ENCODE assay signal across 26 cellular contexts in genomic region chr13:104297075-104297474, GRCh38.
"Had no signal": no experiment of that assay in that cellular context is flagged by ENCODE, and none has a peak within 500 bp of the region (broad histone marks: within the 10 kb centered on the region; RNA-seq: fewer than 3 reads in every experiment).

No MANE protein-coding gene starts in this region.

- H3K36me3 Mint-ChIP-seq: activated CD4-positive, alpha-beta memory T cell treated with anti-CD3 and anti-CD28 coated beads for 36 hours; activated naive CD4-positive, alpha-beta T cell treated with anti-CD3 and anti-CD28 coated beads, Interleukin-2, amount 10 ng/mL, durations not matched to agents 7 days and 5 days; activated naive CD8-positive, alpha-beta T cell treated with anti-CD3 and anti-CD28 coated beads, Interleukin-2, amount 10 ng/mL, durations not matched to agents 7 days and 5 days had no signal

- H3K27ac Mint-ChIP-seq: activated CD4-positive, alpha-beta memory T cell treated with anti-CD3 and anti-CD28 coated beads for 36 hours; activated CD4-positive, alpha-beta T cell treated with anti-CD3 and anti-CD28 coated beads for 36 hours; activated CD4-positive, alpha-beta T cell treated with anti-CD3 and anti-CD28 coated beads, Interleukin-2, amount 10 ng/mL, durations not matched to agents 24 days and 14 days; activated naive CD4-positive, alpha-beta T cell treated with anti-CD3 and anti-CD28 coated beads, Interleukin-2, amount 10 ng/mL, durations not matched to agents 7 days and 5 days; activated naive CD4-positive, alpha-beta T cell treated with anti-CD3 and anti-CD28 coated beads, Interleukin-2, amount 50 U/mL, for 72 hours; activated naive CD8-positive, alpha-beta T cell treated with anti-CD3 and anti-CD28 coated beads, Interleukin-2, amount 10 ng/mL, durations not matched to agents 7 days and 5 days; activated T-cell treated with anti-CD3 and anti-CD28 coated beads, Interleukin-2, amount 50 U/mL, for 24 hours; activated T-cell treated with anti-CD3 and anti-CD28 coated beads, Interleukin-2, amount 50 U/mL, for 72 hours had no signal

- H3K4me1 Mint-ChIP-seq: activated CD4-positive, alpha-beta T cell treated with anti-CD3 and anti-CD28 coated beads for 36 hours; activated CD4-positive, alpha-beta T cell treated with anti-CD3 and anti-CD28 coated beads, Interleukin-2, amount 10 ng/mL, durations not matched to agents 24 days and 14 days; activated naive CD4-positive, alpha-beta T cell treated with anti-CD3 and anti-CD28 coated beads, Interleukin-2, amount 10 ng/mL, durations not matched to agents 7 days and 5 days; activated naive CD8-positive, alpha-beta T cell treated with anti-CD3 and anti-CD28 coated beads, Interleukin-2, amount 10 ng/mL, durations not matched to agents 7 days and 5 days had no signal

- H3K27me3 Mint-ChIP-seq: activated CD4-positive, alpha-beta memory T cell treated with anti-CD3 and anti-CD28 coated beads for 36 hours; activated CD4-positive, alpha-beta T cell treated with anti-CD3 and anti-CD28 coated beads for 36 hours; activated CD4-positive, alpha-beta T cell treated with anti-CD3 and anti-CD28 coated beads, Interleukin-2, amount 10 ng/mL, durations not matched to agents 24 days and 14 days; activated naive CD4-positive, alpha-beta T cell treated with anti-CD3 and anti-CD28 coated beads, Interleukin-2, amount 10 ng/mL, durations not matched to agents 7 days and 5 days; activated naive CD8-positive, alpha-beta T cell treated with anti-CD3 and anti-CD28 coated beads, Interleukin-2, amount 10 ng/mL, durations not matched to agents 7 days and 5 days; activated T-cell treated with anti-CD3 and anti-CD28 coated beads, Interleukin-2, amount 50 U/mL, for 24 hours had no signal

- DNase-seq: activated CD4-positive, alpha-beta memory T cell treated with anti-CD3 and anti-CD28 coated beads for 36 hours; activated CD4-positive, alpha-beta T cell treated with anti-CD3 and anti-CD28 coated beads for 36 hours; activated CD4-positive, alpha-beta T cell treated with anti-CD3 and anti-CD28 coated beads, Interleukin-2, amount 10 ng/mL, durations not matched to agents 24 days and 14 days; activated CD4-positive, CD25-positive, alpha-beta regulatory T cell; activated CD4-positive, CD25-positive, alpha-beta regulatory T cell treated with anti-CD3 and anti-CD28 coated beads, Interleukin-2, amount 50 U/mL, for 72 hours; activated CD8-positive, alpha-beta memory T cell treated with anti-CD3 and anti-CD28 coated beads, Interleukin-2, amount 50 U/mL, for 48 hours; activated gamma-delta T cell; activated naive CD4-positive, alpha-beta T cell; activated naive CD4-positive, alpha-beta T cell treated with anti-CD3 and anti-CD28 coated beads, Interleukin-2, amount 10 ng/mL, durations not matched to agents 7 days and 5 days; activated naive CD8-positive, alpha-beta T cell treated with anti-CD3 and anti-CD28 coated beads, Interleukin-2, amount 10 ng/mL, durations not matched to agents 7 days and 5 days; activated T-cell treated with anti-CD3 and anti-CD28 coated beads for 4 hours; activated T-cell treated with anti-CD3 and anti-CD28 coated beads, Interleukin-2, amount 50 U/mL, for 24 hours; activated T-cell treated with anti-CD3 and anti-CD28 coated beads, Interleukin-2, amount 50 U/mL, for 72 hours; amniotic stem cell; anterior cingulate cortex; brain microvascular endothelial cell; caudate nucleus; colonic mucosa; effector CD8-positive, alpha-beta T cell; foreskin keratinocyte; gastrocnemius medialis; glutamatergic neuron; heart left ventricle; T-helper 2 cell had no signal

- ATAC-seq: activated CD4-positive, alpha-beta T cell treated with anti-CD3 and anti-CD28 coated beads for 36 hours; activated naive CD4-positive, alpha-beta T cell treated with anti-CD3 and anti-CD28 coated beads, Interleukin-2, amount 50 U/mL, for 72 hours; activated T-cell treated with anti-CD3 and anti-CD28 coated beads, Interleukin-2, amount 50 U/mL, for 72 hours; esophagus mucosa; foreskin keratinocyte; gastrocnemius medialis; heart left ventricle had no signal

- H3K9me3 Mint-ChIP-seq: activated CD4-positive, alpha-beta memory T cell treated with anti-CD3 and anti-CD28 coated beads for 36 hours; activated CD4-positive, alpha-beta T cell treated with anti-CD3 and anti-CD28 coated beads, Interleukin-2, amount 10 ng/mL, durations not matched to agents 24 days and 14 days; activated naive CD8-positive, alpha-beta T cell treated with anti-CD3 and anti-CD28 coated beads, Interleukin-2, amount 10 ng/mL, durations not matched to agents 7 days and 5 days had no signal

- H3K4me3 ChIP-seq: colonic mucosa, gastrocnemius medialis, heart left ventricle had no signal

- H3K4me3 Mint-ChIP-seq: activated CD4-positive, alpha-beta memory T cell treated with anti-CD3 and anti-CD28 coated beads for 36 hours; activated CD4-positive, alpha-beta T cell treated with anti-CD3 and anti-CD28 coated beads for 36 hours; activated CD4-positive, alpha-beta T cell treated with anti-CD3 and anti-CD28 coated beads, Interleukin-2, amount 10 ng/mL, durations not matched to agents 24 days and 14 days; activated naive CD4-positive, alpha-beta T cell treated with anti-CD3 and anti-CD28 coated beads, Interleukin-2, amount 10 ng/mL, durations not matched to agents 7 days and 5 days; activated naive CD8-positive, alpha-beta T cell treated with anti-CD3 and anti-CD28 coated beads, Interleukin-2, amount 10 ng/mL, durations not matched to agents 7 days and 5 days; activated T-cell treated with anti-CD3 and anti-CD28 coated beads, Interleukin-2, amount 50 U/mL, for 24 hours; activated T-cell treated with anti-CD3 and anti-CD28 coated beads, Interleukin-2, amount 50 U/mL, for 72 hours had no signal
